Comparison of ENCODE assay signal across 8 cellular contexts in genomic region chr5:17219006-17219422, GRCh38.
DNase-seq lines count a peak whose midpoint lies in the region; ATAC-seq lines count a peak whose summit lies in the region.

No MANE protein-coding gene starts in this region.

- H3K9ac ChIP-seq in stomach smooth muscle (ENCODE audit: low read length in 2 of 2) = no peak overlapping the region

- H3K27ac ChIP-seq in stomach smooth muscle (ENCODE audit: low read length) = no peak overlapping the region

- H3K4me3 Mint-ChIP-seq in activated naive CD8-positive, alpha-beta T cell treated with anti-CD3 and anti-CD28 coated beads, Interleukin-2, amount 50 U/mL, for 24 hours = peak overlapping the region; percentile 74

- peaks cover 42% of the 10 kb centered on the region for H3K27me3 Mint-ChIP-seq in activated naive CD8-positive, alpha-beta T cell treated with anti-CD3 and anti-CD28 coated beads, Interleukin-2, amount 50 U/mL, for 24 hours

- no peaks in the 10 kb centered on the region for H3K36me3 Mint-ChIP-seq in activated naive CD8-positive, alpha-beta T cell treated with anti-CD3 and anti-CD28 coated beads, Interleukin-2, amount 50 U/mL, for 24 hours (ENCODE audit: low read depth)

- in situ Hi-C loops in ACHN (cut with HindIII; ENCODE audit: low pct_ligation_motif_present, low pct_unique_long_range_greater_than_20kb, low sequenced_read_pairs) = no loop called here

- H3K4me3 ChIP-seq in stomach smooth muscle (ENCODE audit: low read length in 2 of 2) = peak overlapping the region; percentile 59 to 72

- no peaks in the 10 kb centered on the region for H3K36me3 ChIP-seq in stomach smooth muscle (ENCODE audit: control insufficient read depth in 2 of 2, insufficient read depth in 2 of 2, low read length in 2 of 2)

- peak overlapping the region; percentile 4 for H3K27ac Mint-ChIP-seq in activated naive CD8-positive, alpha-beta T cell treated with anti-CD3 and anti-CD28 coated beads, Interleukin-2, amount 50 U/mL, for 24 hours

- peaks cover 20 to 30% of the 10 kb centered on the region in 2 donors for H3K27me3 ChIP-seq in stomach smooth muscle (ENCODE audit: control insufficient read depth in 1 of 2, insufficient read depth in 2 of 2, low read length in 2 of 2)

- ATAC-seq in GM18517 (IDR thresholded peaks at IDR 0.05; ENCODE audit: unreplicated experiment) = peak; percentile 15
- ATAC-seq in activated naive CD8-positive, alpha-beta T cell treated with anti-CD3 and anti-CD28 coated beads, Interleukin-2, amount 50 U/mL, for 24 hours = no peak

- DNase-seq in ACHN = peak; percentile 32
- peak; percentile 31 for DNase-seq in HPDE6-E6E7 (ENCODE audit: extremely low spot score)
- no peak for DNase-seq in activated naive CD8-positive, alpha-beta T cell treated with anti-CD3 and anti-CD28 coated beads, Interleukin-2, amount 50 U/mL, for 24 hours
- DNase-seq in iPS-NIHi7 (ENCODE audit: extremely low spot score) = peak; percentile 84
- no peak for DNase-seq in HUDEP-2 (lab: John Stamatoyannopoulos, UW; ENCODE audit: unreplicated experiment in 76 of 76)
- DNase-seq in stimulated activated naive CD4-positive, alpha-beta T cell treated with Interleukin-2 at 50 U/mL for 16 hours (lab: John Stamatoyannopoulos, UW) = no peak

- peaks cover 16% of the 10 kb centered on the region for H3K4me1 ChIP-seq in stomach smooth muscle (ENCODE audit: control insufficient read depth, insufficient read depth, low read length)

- no peaks in the 10 kb centered on the region for H3K9me3 Mint-ChIP-seq in activated naive CD8-positive, alpha-beta T cell treated with anti-CD3 and anti-CD28 coated beads, Interleukin-2, amount 50 U/mL, for 24 hours

- H3K9me3 ChIP-seq in stomach smooth muscle (ENCODE audit: control insufficient read depth in 2 of 2, low read length in 2 of 2) = no peaks in the 10 kb centered on the region

- H3K4me1 Mint-ChIP-seq in activated naive CD8-positive, alpha-beta T cell treated with anti-CD3 and anti-CD28 coated beads, Interleukin-2, amount 50 U/mL, for 24 hours = peaks cover 11% of the 10 kb centered on the region

Comparison
In these comparisons a context has a peak if more than half of its experiments do, and no peak if none do; other contexts are left out.
1. DNase-seq: peak in ACHN (single experiment), HPDE6-E6E7 (single experiment) and iPS-NIHi7 (single experiment); none in activated naive CD8-positive, alpha-beta T cell treated with anti-CD3 and anti-CD28 coated beads, Interleukin-2, amount 50 U/mL, for 24 hours (single experiment), HUDEP-2 (0 of 76) and stimulated activated naive CD4-positive, alpha-beta T cell treated with Interleukin-2 at 50 U/mL for 16 hours (single experiment).